ENCODE assay signal across 1 cellular context in the genomic region with DNA sequence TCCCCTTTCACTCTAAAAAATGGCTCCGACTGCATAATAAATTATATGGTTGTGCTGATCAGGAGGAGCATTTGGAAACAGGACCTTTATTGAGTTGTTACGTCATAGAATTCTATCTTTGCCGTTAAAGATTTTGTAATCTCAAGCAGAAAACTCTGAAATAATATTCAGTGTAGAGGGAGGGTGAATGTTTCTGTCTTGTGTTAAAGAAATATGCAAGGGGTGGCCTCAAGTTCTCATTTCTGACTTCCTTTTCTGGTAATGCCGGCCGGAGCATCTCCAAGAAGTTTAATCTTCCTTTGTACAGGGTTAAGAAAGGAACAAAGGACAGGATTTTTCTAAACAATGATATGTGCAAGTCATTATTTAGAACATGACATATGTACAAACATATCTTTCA.
TF ChIP-seq lines count a peak whose summit lies in the region.

No MANE protein-coding gene starts in this region.

TF ChIP-seq in SK-N-SH, 30 proteins besides CTCF, POLR2A, EP300 and RAD21 (continued from another document):
- no peak for TF ChIP-seq RCOR1 (IDR thresholded peaks at IDR 0.05; ENCODE audit: low read length)
